In genomic region chr4:145098675-145099037, GRCh38 we compare ENCODE assay signal across 8 cellular contexts. TPM values are rescaled to one million over a fixed set of nuclear protein-coding genes. Genes with fewer than 3 reads are reported as not detected.
A peak's percentile ranks its signal among the peaks of the same experiment; 100 is the strongest.
DNase-seq lines count a peak whose midpoint lies in the region; ATAC-seq and TF ChIP-seq lines count a peak whose summit lies in the region.

No MANE protein-coding gene starts in this region.

- H3K9ac ChIP-seq in endodermal cell (ENCODE audit: extremely low read depth, low read length, poor library complexity, severe bottlenecking): peak overlapping the region; percentile 88

- H3K4me3 Mint-ChIP-seq in GM23338 (peak overlapping the region; percentile 95), endodermal cell (peak overlapping the region; percentile 97)

- H3F3A ChIP-seq in GM23338 (replicated peaks; ENCODE audit: low read depth): no peaks in the 10 kb centered on the region

- H3K4me1 ChIP-seq in GM23338 (ENCODE audit: insufficient read depth) (peaks cover 19% of the 10 kb centered on the region), endodermal cell (ENCODE audit: control insufficient read depth, insufficient read depth, low read length) (peaks cover 7% of the 10 kb centered on the region)

- H3K9me3 Mint-ChIP-seq in GM23338: peaks cover 5% of the 10 kb centered on the region; the same call in 2 of the 3 replicates
- H3K9me3 Mint-ChIP-seq in endodermal cell: peaks cover 4% of the 10 kb centered on the region

- H3K9me2 ChIP-seq in GM23338 (ENCODE audit: insufficient read depth): no peaks in the 10 kb centered on the region

- H3K4me1 Mint-ChIP-seq in GM23338 (peaks cover 5% of the 10 kb centered on the region; the same call in 2 of the 3 replicates), endodermal cell (peaks cover 13% of the 10 kb centered on the region)

- H3K36me3 ChIP-seq in GM23338 (ENCODE audit: insufficient read depth) (peaks cover 20% of the 10 kb centered on the region), endodermal cell (ENCODE audit: control insufficient read depth, insufficient read depth, low read length) (peaks cover 27% of the 10 kb centered on the region)

- TF ChIP-seq CTCF in GM10248 (IDR thresholded peaks at IDR 0.05; ENCODE audit: control extremely low read depth, extremely low read depth, low read depth, missing control alignments) (no peak), GM23338 (conservative IDR thresholded peaks at IDR 0.05; ENCODE audit: low read depth in 2 of 2) (no peak), endodermal cell (conservative IDR thresholded peaks at IDR 0.05) (no peak)

- H3K27ac Mint-ChIP-seq in GM23338 (peak overlapping the region; percentile 99), endodermal cell (peak overlapping the region; percentile 99)

- peaks cover 16% of the 10 kb centered on the region for H4K20me1 ChIP-seq in GM23338 (replicated peaks; ENCODE audit: insufficient read depth)

- peak overlapping the region; percentile 93 for H3K4me2 ChIP-seq in GM23338

- H3K4me3 ChIP-seq in GM23338: peak overlapping the region; percentile 93
- H3K4me3 ChIP-seq in endodermal cell (ENCODE audit: low read length): peak overlapping the region; percentile 97

- peaks cover 95% of the 10 kb centered on the region for H3K79me2 ChIP-seq in GM23338 (replicated peaks; ENCODE audit: insufficient read depth)

- H3K27ac ChIP-seq in GM23338 (ENCODE audit: low read depth) (peak overlapping the region; percentile 90), endodermal cell (ENCODE audit: low read depth, low read length) (peak overlapping the region; percentile 89)

- peak overlapping the region; percentile 81 for H2AFZ ChIP-seq in GM23338

- WGBS in endodermal cell (ENCODE audit: insufficient coverage in 1 of 2, insufficient read length in 1 of 2), 2 experiments: 0% methylated on average over 2 to 9 of the region's 9 CpGs

- peak; percentile 52 for ATAC-seq in GM23338
- peak; percentile 38 for ATAC-seq in stimulated activated naive CD8-positive, alpha-beta T cell treated with anti-CD3 and anti-CD28 coated beads, Interleukin-15, Interleukin-2, amounts not matched to agents 100 U/mL and 50 U/mL, for 24 hours

- H3K36me3 Mint-ChIP-seq in GM23338 (ENCODE audit: low read depth) (peaks cover 28% of the 10 kb centered on the region), endodermal cell (ENCODE audit: low read depth) (peaks cover 18% of the 10 kb centered on the region)

- H3K27me3 ChIP-seq in GM23338 (ENCODE audit: insufficient read depth) (no peaks in the 10 kb centered on the region), endodermal cell (ENCODE audit: control insufficient read depth, insufficient read depth, low read length, poor library complexity, severe bottlenecking) (no peaks in the 10 kb centered on the region)

- DNase-seq in GM10248 (ENCODE audit: extremely low spot score): peak; percentile 21
- DNase-seq in GM23338 (ENCODE audit: low spot score): no peak
- DNase-seq in LHCN-M2 (ENCODE audit: low read depth): peak; percentile 72
- DNase-seq in activated CD4-positive, alpha-beta T cell treated with anti-CD3 and anti-CD28 coated beads for 24 hours (ENCODE audit: low read depth in 2 of 2): peak; percentile 9 to 16
- no peak for DNase-seq in endodermal cell
- DNase-seq in mucosa of gallbladder (ENCODE audit: low spot score): peak; percentile 26
- peak; percentile 46 for DNase-seq in stimulated activated naive CD8-positive, alpha-beta T cell treated with anti-CD3 and anti-CD28 coated beads, Interleukin-15, Interleukin-2, amounts not matched to agents 100 U/mL and 50 U/mL, for 24 hours
- no peak for DNase-seq in GOT3 (lab: John Stamatoyannopoulos, UW)

- H3K9me3 ChIP-seq in endodermal cell (ENCODE audit: control insufficient read depth, low read length): peaks cover 16% of the 10 kb centered on the region

- peaks cover 4% of the 10 kb centered on the region for H3K27me3 Mint-ChIP-seq in GM23338 (ENCODE audit: insufficient read depth, low read depth, poor library complexity)
- H3K27me3 Mint-ChIP-seq in endodermal cell (ENCODE audit: insufficient read depth): no peaks in the 10 kb centered on the region

- POLR2A ChIA-PET in GM10248 (lab: Yijun Ruan, JAX): no interaction called here

- CTCF ChIA-PET in GM10248 (lab: Yijun Ruan, JAX): interaction anchor here (1.1 to 1.6 kb wide), 4 partner anchors 10 to 37 kb away, joined by 3 to 5 read pairs (median 3); no protein-coding TSS in a partner anchor

TF ChIP-seq in GM23338, 12 proteins besides CTCF, POLR2A, EP300 and RAD21:
- TF ChIP-seq EZH2 (IDR thresholded peaks at IDR 0.05; ENCODE audit: low read depth, unreplicated experiment): no peak

RNA-seq across cellular contexts. Expression of gene ABCE1, which starts 0.5 kb away (rescaled TPM):
- total RNA-seq in GM23338 (2014; rRNA removed; shearing (Covaris generic)): 185 and 200 TPM in 2 replicates
- polyA plus RNA-seq in GM23338 (2016; fragmentation: Nextera tagmentation; extraction: Ambion mirVana): 55.4 and 70.3 TPM in 2 replicates
- 183 and 197 TPM in 2 replicates for total RNA-seq in LHCN-M2 (2014; rRNA removed)
- polyA plus RNA-seq in LHCN-M2 (2012): 37.9 TPM
- total RNA-seq in endodermal cell: 10 to 100 TPM; 67.2 to 80.7 TPM
- 88.1 TPM for polyA plus RNA-seq in endodermal cell (2013, experiment 1 of 2)
- 82.6 TPM for polyA plus RNA-seq in endodermal cell (2013, experiment 2 of 2)
- total RNA-seq in mucosa of gallbladder: 33.6 TPM

RNA-seq across cellular contexts. Expression of gene ANAPC10, which starts 0.7 kb away (rescaled TPM):
- 27.5 and 34.4 TPM in 2 replicates for total RNA-seq in GM23338 (2014; rRNA removed; shearing (Covaris generic))
- polyA plus RNA-seq in GM23338 (2016; fragmentation: Nextera tagmentation; extraction: Ambion mirVana): 58.3 and 59.2 TPM in 2 replicates
- total RNA-seq in LHCN-M2 (2014; rRNA removed) (26.2 and 41.6 TPM in 2 replicates), endodermal cell (10 to 100 TPM; 25.0 to 29.6 TPM), mucosa of gallbladder (13.6 TPM)
- polyA plus RNA-seq in LHCN-M2 (2012): 11.9 TPM
- 23.2 TPM for polyA plus RNA-seq in endodermal cell (2013, experiment 1 of 2)
- polyA plus RNA-seq in endodermal cell (2013, experiment 2 of 2): 30.3 TPM

Comparison
In these comparisons a context has a peak if more than half of its experiments do, and no peak if none do; other contexts are left out.
1. DNase-seq: peak in GM10248 (single experiment), LHCN-M2 (single experiment), activated CD4-positive, alpha-beta T cell treated with anti-CD3 and anti-CD28 coated beads for 24 hours (2 of 2), mucosa of gallbladder (single experiment) and stimulated activated naive CD8-positive, alpha-beta T cell treated with anti-CD3 and anti-CD28 coated beads, Interleukin-15, Interleukin-2, amounts not matched to agents 100 U/mL and 50 U/mL, for 24 hours (single experiment); none in GM23338 (single experiment), endodermal cell (single experiment) and GOT3 (single experiment).